1 cellular context compared by ENCODE assay signal in the genomic region with DNA sequence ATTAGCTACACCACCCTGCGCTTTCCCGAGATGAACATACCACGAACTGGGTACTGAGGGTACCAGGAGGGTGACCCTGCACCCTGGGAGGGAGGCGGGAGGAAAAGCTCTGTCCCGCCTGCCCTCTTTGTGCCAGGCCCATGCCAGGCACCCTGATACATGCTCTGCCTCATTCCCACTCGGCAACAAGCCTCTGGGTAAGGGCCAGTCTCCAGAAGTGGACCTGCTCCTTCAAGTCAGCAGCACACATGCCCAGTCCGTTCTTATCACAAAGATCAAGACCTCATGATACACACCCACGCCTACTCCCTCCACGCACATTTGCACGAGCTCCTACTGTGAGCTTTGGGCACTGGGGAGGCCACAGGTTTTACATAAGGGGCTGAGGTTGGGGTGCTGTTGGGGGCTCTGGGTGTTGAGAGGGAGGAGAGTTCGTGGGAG.
A peak's percentile ranks its signal among the peaks of the same experiment; 100 is the strongest.
TF ChIP-seq lines count a peak whose summit lies in the region.

No MANE protein-coding gene starts in this region.

TF ChIP-seq in K562, 482 proteins besides CTCF, POLR2A, EP300 and RAD21:
- no peak for TF ChIP-seq ZNF707 (CRISPR knock-in tag; conservative IDR thresholded peaks at IDR 0.05)
- peak; percentile 62 for TF ChIP-seq EGR1 (conservative IDR thresholded peaks at IDR 0.05)
- TF ChIP-seq ZKSCAN1 (IDR thresholded peaks at IDR 0.05; ENCODE audit: low read depth, low read length), result peak; percentile 66; the same call in 1 of the 2 replicates
- TF ChIP-seq, protein P1, sequence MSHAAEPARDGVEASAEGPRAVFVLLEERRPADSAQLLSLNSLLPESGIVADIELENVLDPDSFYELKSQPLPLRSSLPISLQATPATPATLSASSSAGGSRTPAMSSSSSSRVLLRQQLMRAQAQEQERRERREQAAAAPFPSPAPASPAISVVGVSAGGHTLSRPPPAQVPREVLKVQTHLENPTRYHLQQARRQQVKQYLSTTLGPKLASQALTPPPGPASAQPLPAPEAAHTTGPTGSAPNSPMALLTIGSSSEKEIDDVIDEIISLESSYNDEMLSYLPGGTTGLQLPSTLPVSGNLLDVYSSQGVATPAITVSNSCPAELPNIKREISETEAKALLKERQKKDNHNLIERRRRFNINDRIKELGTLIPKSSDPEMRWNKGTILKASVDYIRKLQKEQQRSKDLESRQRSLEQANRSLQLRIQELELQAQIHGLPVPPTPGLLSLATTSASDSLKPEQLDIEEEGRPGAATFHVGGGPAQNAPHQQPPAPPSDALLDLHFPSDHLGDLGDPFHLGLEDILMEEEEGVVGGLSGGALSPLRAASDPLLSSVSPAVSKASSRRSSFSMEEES (CRISPR knock-in tag; IDR thresholded peaks at IDR 0.05), result no peak
- TF ChIP-seq, protein P2, sequence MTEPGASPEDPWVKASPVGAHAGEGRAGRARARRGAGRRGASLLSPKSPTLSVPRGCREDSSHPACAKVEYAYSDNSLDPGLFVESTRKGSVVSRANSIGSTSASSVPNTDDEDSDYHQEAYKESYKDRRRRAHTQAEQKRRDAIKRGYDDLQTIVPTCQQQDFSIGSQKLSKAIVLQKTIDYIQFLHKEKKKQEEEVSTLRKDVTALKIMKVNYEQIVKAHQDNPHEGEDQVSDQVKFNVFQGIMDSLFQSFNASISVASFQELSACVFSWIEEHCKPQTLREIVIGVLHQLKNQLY (CRISPR knock-in tag; conservative IDR thresholded peaks at IDR 0.05), result no peak
- no peak for TF ChIP-seq NR2C2 (CRISPR knock-in tag; IDR thresholded peaks at IDR 0.05)
- no peak for TF ChIP-seq NR2C2 (tag; IDR thresholded peaks at IDR 0.05)
- TF ChIP-seq, protein P3, sequence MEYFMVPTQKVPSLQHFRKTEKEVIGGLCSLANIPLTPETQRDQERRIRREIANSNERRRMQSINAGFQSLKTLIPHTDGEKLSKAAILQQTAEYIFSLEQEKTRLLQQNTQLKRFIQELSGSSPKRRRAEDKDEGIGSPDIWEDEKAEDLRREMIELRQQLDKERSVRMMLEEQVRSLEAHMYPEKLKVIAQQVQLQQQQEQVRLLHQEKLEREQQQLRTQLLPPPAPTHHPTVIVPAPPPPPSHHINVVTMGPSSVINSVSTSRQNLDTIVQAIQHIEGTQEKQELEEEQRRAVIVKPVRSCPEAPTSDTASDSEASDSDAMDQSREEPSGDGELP (CRISPR knock-in tag; IDR thresholded peaks at IDR 0.05; ENCODE audit: borderline replicate concordance), result no peak
- TF ChIP-seq ATF1 (CRISPR knock-in tag; IDR thresholded peaks at IDR 0.05), result no peak
- no peak for TF ChIP-seq ATF1 (tag; IDR thresholded peaks at IDR 0.05)
- TF ChIP-seq, protein P4, sequence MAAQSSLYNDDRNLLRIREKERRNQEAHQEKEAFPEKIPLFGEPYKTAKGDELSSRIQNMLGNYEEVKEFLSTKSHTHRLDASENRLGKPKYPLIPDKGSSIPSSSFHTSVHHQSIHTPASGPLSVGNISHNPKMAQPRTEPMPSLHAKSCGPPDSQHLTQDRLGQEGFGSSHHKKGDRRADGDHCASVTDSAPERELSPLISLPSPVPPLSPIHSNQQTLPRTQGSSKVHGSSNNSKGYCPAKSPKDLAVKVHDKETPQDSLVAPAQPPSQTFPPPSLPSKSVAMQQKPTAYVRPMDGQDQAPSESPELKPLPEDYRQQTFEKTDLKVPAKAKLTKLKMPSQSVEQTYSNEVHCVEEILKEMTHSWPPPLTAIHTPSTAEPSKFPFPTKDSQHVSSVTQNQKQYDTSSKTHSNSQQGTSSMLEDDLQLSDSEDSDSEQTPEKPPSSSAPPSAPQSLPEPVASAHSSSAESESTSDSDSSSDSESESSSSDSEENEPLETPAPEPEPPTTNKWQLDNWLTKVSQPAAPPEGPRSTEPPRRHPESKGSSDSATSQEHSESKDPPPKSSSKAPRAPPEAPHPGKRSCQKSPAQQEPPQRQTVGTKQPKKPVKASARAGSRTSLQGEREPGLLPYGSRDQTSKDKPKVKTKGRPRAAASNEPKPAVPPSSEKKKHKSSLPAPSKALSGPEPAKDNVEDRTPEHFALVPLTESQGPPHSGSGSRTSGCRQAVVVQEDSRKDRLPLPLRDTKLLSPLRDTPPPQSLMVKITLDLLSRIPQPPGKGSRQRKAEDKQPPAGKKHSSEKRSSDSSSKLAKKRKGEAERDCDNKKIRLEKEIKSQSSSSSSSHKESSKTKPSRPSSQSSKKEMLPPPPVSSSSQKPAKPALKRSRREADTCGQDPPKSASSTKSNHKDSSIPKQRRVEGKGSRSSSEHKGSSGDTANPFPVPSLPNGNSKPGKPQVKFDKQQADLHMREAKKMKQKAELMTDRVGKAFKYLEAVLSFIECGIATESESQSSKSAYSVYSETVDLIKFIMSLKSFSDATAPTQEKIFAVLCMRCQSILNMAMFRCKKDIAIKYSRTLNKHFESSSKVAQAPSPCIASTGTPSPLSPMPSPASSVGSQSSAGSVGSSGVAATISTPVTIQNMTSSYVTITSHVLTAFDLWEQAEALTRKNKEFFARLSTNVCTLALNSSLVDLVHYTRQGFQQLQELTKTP (IDR thresholded peaks at IDR 0.05; ENCODE audit: low read depth in 1 of 2, partially characterized antibody in 2 of 2), result no peak
- TF ChIP-seq L3MBTL2 (IDR thresholded peaks at IDR 0.05), result peak; percentile 26; the same call in 1 of the 2 replicates
